Comparison of ENCODE assay signal across 6 cellular contexts in genomic region chr11:503179-503981, GRCh38. TPM values are rescaled to one million over a fixed set of nuclear protein-coding genes. Genes with fewer than 3 reads are reported as not detected.
A peak's percentile ranks its signal among the peaks of the same experiment; 100 is the strongest.
DNase-seq lines count a peak whose midpoint lies in the region; ATAC-seq and TF ChIP-seq lines count a peak whose summit lies in the region.

No MANE protein-coding gene starts in this region.

- H3K36me3 ChIP-seq in Karpas-422 (ENCODE audit: insufficient read depth, low read length), result no peaks in the 10 kb centered on the region

- peaks cover 37% of the 10 kb centered on the region for H3K79me2 ChIP-seq in Karpas-422 (ENCODE audit: low read length)

- DNase-seq in Karpas-422, result no peak
- no peak for DNase-seq in chondrocyte (ENCODE audit: low spot score)
- DNase-seq in pons (ENCODE audit: low spot score), result peak; percentile 96
- no peak for DNase-seq in NCI-H345 (lab: John Stamatoyannopoulos, UW)

- no peak overlapping the region for H3K27ac ChIP-seq in Karpas-422 (ENCODE audit: low read length)

- ATAC-seq in GM19324 (IDR thresholded peaks at IDR 0.05; ENCODE audit: low FRiP score, unreplicated experiment), result no peak
- no peak for ATAC-seq in GM18858 (IDR thresholded peaks at IDR 0.05; ENCODE audit: unreplicated experiment)

- peaks cover 33% of the 10 kb centered on the region for H3K4me1 Mint-ChIP-seq in chondrocyte (ENCODE audit: low read depth)

- H4K20me1 ChIP-seq in Karpas-422 (ENCODE audit: insufficient read depth, low read depth, low read length), result no peaks in the 10 kb centered on the region

- peak overlapping the region; percentile 80 for H3K27ac Mint-ChIP-seq in chondrocyte (ENCODE audit: unreplicated experiment)

- no peak overlapping the region for H2AFZ ChIP-seq in Karpas-422 (ENCODE audit: low read length)

- no peaks in the 10 kb centered on the region for H3K9me3 ChIP-seq in Karpas-422 (ENCODE audit: low read length)

- TF ChIP-seq CTCF in chondrocyte (IDR thresholded peaks at IDR 0.05), result no peak

- peaks cover 7% of the 10 kb centered on the region for H3K36me3 Mint-ChIP-seq in chondrocyte (ENCODE audit: low read depth)

- no peak overlapping the region; the same call in 1 of the 2 replicates for H3K4me3 ChIP-seq in Karpas-422 (ENCODE audit: low read length)

- H3K9ac ChIP-seq in Karpas-422 (ENCODE audit: low read length), result peak overlapping the region; percentile 100

- H3K4me2 ChIP-seq in Karpas-422 (ENCODE audit: low read depth, low read length, poor library complexity, severe bottlenecking), result peak overlapping the region; percentile 99

- H3K4me3 Mint-ChIP-seq in chondrocyte (ENCODE audit: unreplicated experiment), result no peak overlapping the region

- H3K27me3 Mint-ChIP-seq in chondrocyte (ENCODE audit: low read depth), result no peaks in the 10 kb centered on the region

- no peaks in the 10 kb centered on the region for H3K27me3 ChIP-seq in Karpas-422 (ENCODE audit: low read length)

- H3K9me3 Mint-ChIP-seq in chondrocyte (ENCODE audit: low read depth), result no peaks in the 10 kb centered on the region

- H3K9me2 ChIP-seq in Karpas-422 (replicated peaks; ENCODE audit: insufficient read depth, low read length), result no peaks in the 10 kb centered on the region

- H3K4me1 ChIP-seq in Karpas-422 (ENCODE audit: low read length), result peaks cover 27% of the 10 kb centered on the region

RNA-seq across cellular contexts. Expression of gene RNH1, which starts 3.7 kb away (rescaled TPM):
- 59.4 and 107 TPM in 2 replicates for total RNA-seq in Karpas-422 (2014; rRNA removed; shearing (Covaris generic); ENCODE audit: low replicate concordance)
- total RNA-seq in chondrocyte, result 146 to 166 TPM (median 161 TPM) in 3 replicates

RNA-seq across cellular contexts. Expression of gene HRAS, which starts 32.0 kb away (rescaled TPM):
- total RNA-seq in Karpas-422 (2014; rRNA removed; shearing (Covaris generic); ENCODE audit: low replicate concordance), result 8.5 and 53.1 TPM in 2 replicates
- total RNA-seq in chondrocyte, result 65.1 to 77.7 TPM (median 68.0 TPM) in 3 replicates

RNA-seq across cellular contexts. Expression of gene LRRC56, which starts 33.9 kb away (rescaled TPM):
- total RNA-seq in Karpas-422 (2014; rRNA removed; shearing (Covaris generic); ENCODE audit: low replicate concordance), result 0.37 and 4.6 TPM in 2 replicates
- total RNA-seq in chondrocyte, result 2.6 to 2.9 TPM (median 2.7 TPM) in 3 replicates

RNA-seq across cellular contexts. Expression of gene PTDSS2, which starts 53.3 kb away (rescaled TPM):
- 13.5 and 25.4 TPM in 2 replicates for total RNA-seq in Karpas-422 (2014; rRNA removed; shearing (Covaris generic); ENCODE audit: low replicate concordance)
- 30.0 to 32.5 TPM (median 32.0 TPM) in 3 replicates for total RNA-seq in chondrocyte

RNA-seq across cellular contexts. Expression of gene LMNTD2, which starts 57.2 kb away (rescaled TPM):
- 6.2 and 14.3 TPM in 2 replicates for total RNA-seq in Karpas-422 (2014; rRNA removed; shearing (Covaris generic); ENCODE audit: low replicate concordance)
- 3.8 to 6.1 TPM (median 5.5 TPM) in 3 replicates for total RNA-seq in chondrocyte
